16 cellular contexts compared by ENCODE assay signal in genomic region chr3:114447950-114448479, GRCh38.
DNase-seq lines count a peak whose midpoint lies in the region; ATAC-seq, FAIRE-seq and TF ChIP-seq lines count a peak whose summit lies in the region.
"Had no signal": no experiment of that assay in that cellular context is flagged by ENCODE, and none has a peak within 500 bp of the region (broad histone marks: within the 10 kb centered on the region; RNA-seq: fewer than 3 reads in every experiment).

No MANE protein-coding gene starts in this region.

- no peak for ATAC-seq in T-helper 17 cell
- ATAC-seq: effector memory CD8-positive, alpha-beta T cell had no signal

- H3K9me3 ChIP-seq in prostate gland (no peaks in the 10 kb centered on the region), T-helper 17 cell (ENCODE audit: control insufficient read depth, low read length, poor library complexity, severe bottlenecking) (no peaks in the 10 kb centered on the region)

- H3K27ac Mint-ChIP-seq in T-helper 17 cell, result no peak overlapping the region
- H3K27ac Mint-ChIP-seq: activated T-helper 2 cell treated with anti-CD3 and anti-CD28 coated beads, Interferon-gamma antibody, Interleukin-2, Interleukin-4, amounts not matched to agents 10 μg/mL and 5 μg/mL and 100 μg/mL, durations not matched to agents 14 hours and 24 hours and 36 hours; effector memory CD8-positive, alpha-beta T cell had no signal

- intact Hi-C loops in prostate gland (cut with DNase I), result loop anchor here (10.0 kb wide), 1 partner anchor 63 kb away; no protein-coding TSS in a partner anchor

- 57% methylated on average over 4 of the region's 4 CpGs for WGBS in prostate gland

- no peak for TF ChIP-seq POLR2A in prostate gland (IDR thresholded peaks at IDR 0.05)

- H3K4me1 ChIP-seq in prostate gland (replicated peaks), result no peaks in the 10 kb centered on the region

- no peak for FAIRE-seq in frontal cortex (lab: Jason Lieb, UNC)

- H3K4me3 ChIP-seq in GM06990 (replicated peaks; ENCODE audit: low read depth, low read length) (peak overlapping the region; percentile 46), prostate gland (no peak overlapping the region)

- no peak overlapping the region for H3K4me3 Mint-ChIP-seq in T-helper 17 cell
- H3K4me3 Mint-ChIP-seq: effector memory CD8-positive, alpha-beta T cell had no signal

- no peaks in the 10 kb centered on the region for H3K27me3 Mint-ChIP-seq in T-helper 17 cell
- H3K27me3 Mint-ChIP-seq: effector memory CD8-positive, alpha-beta T cell had no signal

- TF ChIP-seq CTCF in GM06990 (IDR thresholded peaks at IDR 0.05; ENCODE audit: insufficient read depth, low read length, poor library complexity, severe bottlenecking) (no peak), prostate gland (IDR thresholded peaks at IDR 0.05) (no peak)

- no peaks in the 10 kb centered on the region for H3K36me3 ChIP-seq in GM06990 (ENCODE audit: control insufficient read depth, insufficient read depth, low read length)
- no peaks in the 10 kb centered on the region for H3K36me3 ChIP-seq in prostate gland

- H3K27ac ChIP-seq in prostate gland, result peak overlapping the region; percentile 1 to 18

- DNase-seq in GM06990 (ENCODE audit: extremely low read depth, insufficient read length) (no peak), NCI-H2171 treated with DMSO at 0.1 percent for 48 hours (lab: John Stamatoyannopoulos, UW) (peak; percentile 54), dermis blood vessel endothelial cell (peak; percentile 11), prostate gland (ENCODE audit: low spot score) (no peak), mucosa of gallbladder (ENCODE audit: low spot score) (no peak), frontal cortex (ENCODE audit: low spot score in 2 of 2) (no peak), T-helper 17 cell (no peak), epidermal melanocyte (ENCODE audit: insufficient read length, low spot score) (no peak)
- DNase-seq: central memory CD4-positive, alpha-beta T cell; effector memory CD8-positive, alpha-beta T cell; H7; kidney glomerular epithelial cell; Right ventricle myocardium superior; stimulated activated CD4-positive, alpha-beta T cell treated with anti-CD3 and anti-CD28 coated beads, Interleukin-4, amount 100 ng/mL, for 24 hours; T-helper 2 cell had no signal

- no peaks in the 10 kb centered on the region for H3K36me3 Mint-ChIP-seq in T-helper 17 cell (ENCODE audit: low read depth)

- no peaks in the 10 kb centered on the region for H3K27me3 ChIP-seq in GM06990 (replicated peaks; ENCODE audit: control insufficient read depth, insufficient read depth, low read length)
- no peaks in the 10 kb centered on the region for H3K27me3 ChIP-seq in prostate gland (replicated peaks; ENCODE audit: insufficient read depth)

- H3K4me1 Mint-ChIP-seq in T-helper 17 cell, result peaks cover 10% of the 10 kb centered on the region

Comparison
In these comparisons a context has a peak if more than half of its experiments do, and no peak if none do; other contexts are left out.
1. DNase-seq: peak in NCI-H2171 treated with DMSO at 0.1 percent for 48 hours (single experiment) and dermis blood vessel endothelial cell (single experiment); none in GM06990 (single experiment), prostate gland (single experiment), mucosa of gallbladder (single experiment), frontal cortex (0 of 2), T-helper 17 cell (0 of 3) and epidermal melanocyte (single experiment).